8 cellular contexts compared by ENCODE assay signal in the genomic region with DNA sequence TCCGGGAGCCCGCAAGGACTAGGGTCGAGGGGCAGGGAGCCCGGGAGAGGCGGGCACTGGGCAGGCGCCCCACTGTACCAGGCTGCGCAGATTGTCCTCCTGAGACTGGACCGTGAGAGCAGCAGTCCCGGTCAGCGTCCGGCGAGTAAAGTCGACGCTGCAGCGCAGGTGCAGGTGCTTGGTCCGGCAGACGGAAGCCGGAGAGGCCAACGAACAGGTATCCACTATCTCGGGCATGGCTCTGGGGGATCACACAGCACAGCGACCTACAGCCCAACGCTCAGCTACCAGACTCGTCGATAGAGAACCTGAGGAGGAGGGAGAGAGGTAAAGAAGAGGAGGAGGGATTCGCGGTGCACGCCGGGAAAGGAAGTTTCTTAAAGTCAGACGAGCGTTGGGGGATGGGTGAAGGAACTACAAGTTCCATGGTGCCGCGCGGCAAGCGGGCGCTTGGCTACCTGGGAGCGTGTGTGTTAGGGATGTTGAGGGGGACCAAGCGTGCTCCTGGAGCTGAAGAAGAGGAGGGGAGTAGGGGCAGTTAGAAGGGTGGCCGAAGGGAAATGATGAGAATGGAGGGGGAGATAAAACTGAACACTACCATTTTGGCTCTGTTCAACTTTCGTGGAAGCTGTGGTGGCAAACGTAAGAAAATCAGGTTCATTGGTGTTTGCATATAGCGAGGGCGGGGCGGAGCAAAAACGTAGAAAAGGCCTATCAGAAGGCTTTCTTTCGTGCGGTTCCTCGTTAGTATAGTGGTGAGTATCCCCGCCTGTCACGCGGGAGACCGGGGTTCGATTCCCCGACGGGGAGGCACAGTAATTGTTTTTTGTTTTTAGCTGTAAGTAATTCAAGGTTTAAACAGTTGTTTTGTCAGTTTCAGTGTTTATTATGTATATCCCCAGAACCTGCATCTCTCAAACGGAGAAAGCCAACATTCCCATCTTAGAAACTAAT. TPM values are rescaled to one million over a fixed set of nuclear protein-coding genes. Genes with fewer than 3 reads are reported as not detected.
A peak's percentile ranks its signal among the peaks of the same experiment; 100 is the strongest.
DNase-seq lines count a peak whose midpoint lies in the region; ATAC-seq and TF ChIP-seq lines count a peak whose summit lies in the region.

A gene (minus strand): TSS at position 305 of the 954 bp plus-strand sequence. CDS start 68 bp downstream, at position 237.

- peaks cover 8% of the 10 kb centered on the region for H3K4me1 ChIP-seq in osteoblast (ENCODE audit: insufficient read depth, low read length)
- peaks cover 11 to 26% of the 10 kb centered on the region in 2 donors for H3K4me1 ChIP-seq in thoracic aorta (ENCODE audit: control insufficient read depth in 1 of 2, low read depth in 2 of 2)

- H3K27ac Mint-ChIP-seq in activated naive CD4-positive, alpha-beta T cell treated with anti-CD3 and anti-CD28 coated beads, Interleukin-2, amount 50 U/mL, for 72 hours: no peak within 1 kb of the TSS
- H3K27ac Mint-ChIP-seq in glutamatergic neuron (ENCODE audit: unreplicated experiment): no peak within 1 kb of the TSS

- H3K4me1 Mint-ChIP-seq in glutamatergic neuron (ENCODE audit: low read depth, unreplicated experiment): no peaks in the 10 kb centered on the region

- H3K36me3 Mint-ChIP-seq in activated naive CD4-positive, alpha-beta T cell treated with anti-CD3 and anti-CD28 coated beads, Interleukin-2, amount 50 U/mL, for 72 hours: peaks cover 0 to 3% of the 10 kb centered on the region in 2 donors
- no peaks in the 10 kb centered on the region for H3K36me3 Mint-ChIP-seq in glutamatergic neuron (ENCODE audit: unreplicated experiment)

- peaks cover 3% of the 10 kb centered on the region for H4K20me1 ChIP-seq in osteoblast (ENCODE audit: insufficient read depth, low read length)

- H3K9me3 ChIP-seq in osteoblast (ENCODE audit: low read depth, low read length) (no peaks in the 10 kb centered on the region), thoracic aorta (no peaks in the 10 kb centered on the region)

- H3K9me3 Mint-ChIP-seq in activated naive CD4-positive, alpha-beta T cell treated with anti-CD3 and anti-CD28 coated beads, Interleukin-2, amount 50 U/mL, for 72 hours: no peaks in the 10 kb centered on the region
- H3K9me3 Mint-ChIP-seq in glutamatergic neuron (ENCODE audit: unreplicated experiment): no peaks in the 10 kb centered on the region

- H3K4me3 ChIP-seq in osteoblast (ENCODE audit: insufficient read depth, low read length) (peak within 1 kb of the TSS; percentile 99), thoracic aorta (peak within 1 kb of the TSS; percentile 83)

- DNase-seq in GM10266 (ENCODE audit: extremely low spot score) (peak; percentile 88), NCI-H1092 treated with DMSO at 0.1 percent for 48 hours (lab: John Stamatoyannopoulos, UW) (peak; percentile 98), glutamatergic neuron (peak; percentile 93), osteoblast (ENCODE audit: insufficient read length, low spot score, missing footprints) (peak; percentile 95), thoracic aorta (ENCODE audit: low spot score) (peak; percentile 92)
- peak; percentile 93 to 96 for DNase-seq in activated naive CD4-positive, alpha-beta T cell treated with anti-CD3 and anti-CD28 coated beads, Interleukin-2, amount 50 U/mL, for 72 hours (ENCODE audit: low spot score in 2 of 2)

- no peak within 1 kb of the TSS for H3K4me3 Mint-ChIP-seq in glutamatergic neuron (ENCODE audit: unreplicated experiment)

- peak within 1 kb of the TSS; percentile 100 for H2AFZ ChIP-seq in osteoblast (ENCODE audit: low read length)

- no peak for TF ChIP-seq CTCF in GM10266 (IDR thresholded peaks at IDR 0.05; ENCODE audit: control insufficient read depth, insufficient read depth, low read depth, missing control alignments)
- no peak for TF ChIP-seq CTCF in glutamatergic neuron (IDR thresholded peaks at IDR 0.05; ENCODE audit: partially characterized antibody, unreplicated experiment)
- TF ChIP-seq CTCF in osteoblast (IDR thresholded peaks at IDR 0.05; ENCODE audit: extremely low read depth, low read depth, low read length): no peak
- no peak for TF ChIP-seq CTCF in thoracic aorta (IDR thresholded peaks at IDR 0.05)

- peak within 1 kb of the TSS; percentile 90 for H3K4me2 ChIP-seq in osteoblast (ENCODE audit: insufficient read depth, low read length)

- peak; percentile 92 for ATAC-seq in HG02623 (IDR thresholded peaks at IDR 0.05; ENCODE audit: unreplicated experiment)
- peak; percentile 89 for ATAC-seq in SK-N-SH treated with all-trans-retinoic acid at 6 μM for 48 hours
- ATAC-seq in activated naive CD4-positive, alpha-beta T cell treated with anti-CD3 and anti-CD28 coated beads, Interleukin-2, amount 50 U/mL, for 72 hours: peak; percentile 95 to 96
- ATAC-seq in thoracic aorta (ENCODE audit: insufficient number of reproducible peaks, low FRiP score, low read depth): peak; percentile 97

- H3K27ac ChIP-seq in osteoblast (ENCODE audit: low read depth, low read length) (peak within 1 kb of the TSS; percentile 75), thoracic aorta (peak within 1 kb of the TSS; percentile 68 to 81)

- no peaks in the 10 kb centered on the region for H3K27me3 Mint-ChIP-seq in glutamatergic neuron (ENCODE audit: unreplicated experiment)

- peaks cover 28% of the 10 kb centered on the region for H3K79me2 ChIP-seq in osteoblast (ENCODE audit: insufficient read depth, low read length)

- no peaks in the 10 kb centered on the region for H3K36me3 ChIP-seq in osteoblast (ENCODE audit: insufficient read depth, low read length)
- H3K36me3 ChIP-seq in thoracic aorta: no peaks in the 10 kb centered on the region

- H3K27me3 ChIP-seq in osteoblast (ENCODE audit: insufficient read depth, low read length) (no peaks in the 10 kb centered on the region), thoracic aorta (replicated peaks; ENCODE audit: insufficient read depth) (no peaks in the 10 kb centered on the region)

TF ChIP-seq in SK-N-SH treated with all-trans-retinoic acid at 6 μM for 48 hours, 23 proteins besides CTCF, POLR2A, EP300 and RAD21:
- TF ChIP-seq PPARA (CRISPR knock-in tag; IDR thresholded peaks at IDR 0.05; ENCODE audit: borderline replicate concordance): no peak
- no peak for TF ChIP-seq RARB (CRISPR knock-in tag; IDR thresholded peaks at IDR 0.05)
- TF ChIP-seq, protein P1, sequence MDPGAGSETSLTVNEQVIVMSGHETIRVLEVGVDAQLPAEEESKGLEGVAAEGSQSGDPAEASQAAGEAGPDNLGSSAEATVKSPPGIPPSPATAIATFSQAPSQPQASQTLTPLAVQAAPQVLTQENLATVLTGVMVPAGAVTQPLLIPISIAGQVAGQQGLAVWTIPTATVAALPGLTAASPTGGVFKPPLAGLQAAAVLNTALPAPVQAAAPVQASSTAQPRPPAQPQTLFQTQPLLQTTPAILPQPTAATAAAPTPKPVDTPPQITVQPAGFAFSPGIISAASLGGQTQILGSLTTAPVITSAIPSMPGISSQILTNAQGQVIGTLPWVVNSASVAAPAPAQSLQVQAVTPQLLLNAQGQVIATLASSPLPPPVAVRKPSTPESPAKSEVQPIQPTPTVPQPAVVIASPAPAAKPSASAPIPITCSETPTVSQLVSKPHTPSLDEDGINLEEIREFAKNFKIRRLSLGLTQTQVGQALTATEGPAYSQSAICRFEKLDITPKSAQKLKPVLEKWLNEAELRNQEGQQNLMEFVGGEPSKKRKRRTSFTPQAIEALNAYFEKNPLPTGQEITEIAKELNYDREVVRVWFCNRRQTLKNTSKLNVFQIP (CRISPR knock-in tag; IDR thresholded peaks at IDR 0.05; ENCODE audit: borderline replicate concordance, low read depth): no peak
- TF ChIP-seq ISL1 (CRISPR knock-in tag; IDR thresholded peaks at IDR 0.05): no peak
- no peak for TF ChIP-seq GLIS3 (CRISPR knock-in tag; IDR thresholded peaks at IDR 0.05)
- no peak for TF ChIP-seq ZC3H10 (CRISPR knock-in tag; IDR thresholded peaks at IDR 0.05)
- TF ChIP-seq CSDC2 (CRISPR knock-in tag; IDR thresholded peaks at IDR 0.05): no peak
- TF ChIP-seq SNAI2 (CRISPR knock-in tag; IDR thresholded peaks at IDR 0.05): no peak
- no peak for TF ChIP-seq ZNF70 (CRISPR knock-in tag; IDR thresholded peaks at IDR 0.05)
- TF ChIP-seq ZNF565 (CRISPR knock-in tag; conservative IDR thresholded peaks at IDR 0.05; ENCODE audit: low read depth): no peak
- no peak for TF ChIP-seq ARNTL (CRISPR knock-in tag; IDR thresholded peaks at IDR 0.05; ENCODE audit: borderline replicate concordance, low read depth)
- TF ChIP-seq ZFP30 (CRISPR knock-in tag; IDR thresholded peaks at IDR 0.05): no peak
- no peak for TF ChIP-seq BACH2 (CRISPR knock-in tag; IDR thresholded peaks at IDR 0.05; ENCODE audit: borderline replicate concordance)
- no peak for TF ChIP-seq ESRRG (CRISPR knock-in tag; IDR thresholded peaks at IDR 0.05)
- TF ChIP-seq, protein P2, sequence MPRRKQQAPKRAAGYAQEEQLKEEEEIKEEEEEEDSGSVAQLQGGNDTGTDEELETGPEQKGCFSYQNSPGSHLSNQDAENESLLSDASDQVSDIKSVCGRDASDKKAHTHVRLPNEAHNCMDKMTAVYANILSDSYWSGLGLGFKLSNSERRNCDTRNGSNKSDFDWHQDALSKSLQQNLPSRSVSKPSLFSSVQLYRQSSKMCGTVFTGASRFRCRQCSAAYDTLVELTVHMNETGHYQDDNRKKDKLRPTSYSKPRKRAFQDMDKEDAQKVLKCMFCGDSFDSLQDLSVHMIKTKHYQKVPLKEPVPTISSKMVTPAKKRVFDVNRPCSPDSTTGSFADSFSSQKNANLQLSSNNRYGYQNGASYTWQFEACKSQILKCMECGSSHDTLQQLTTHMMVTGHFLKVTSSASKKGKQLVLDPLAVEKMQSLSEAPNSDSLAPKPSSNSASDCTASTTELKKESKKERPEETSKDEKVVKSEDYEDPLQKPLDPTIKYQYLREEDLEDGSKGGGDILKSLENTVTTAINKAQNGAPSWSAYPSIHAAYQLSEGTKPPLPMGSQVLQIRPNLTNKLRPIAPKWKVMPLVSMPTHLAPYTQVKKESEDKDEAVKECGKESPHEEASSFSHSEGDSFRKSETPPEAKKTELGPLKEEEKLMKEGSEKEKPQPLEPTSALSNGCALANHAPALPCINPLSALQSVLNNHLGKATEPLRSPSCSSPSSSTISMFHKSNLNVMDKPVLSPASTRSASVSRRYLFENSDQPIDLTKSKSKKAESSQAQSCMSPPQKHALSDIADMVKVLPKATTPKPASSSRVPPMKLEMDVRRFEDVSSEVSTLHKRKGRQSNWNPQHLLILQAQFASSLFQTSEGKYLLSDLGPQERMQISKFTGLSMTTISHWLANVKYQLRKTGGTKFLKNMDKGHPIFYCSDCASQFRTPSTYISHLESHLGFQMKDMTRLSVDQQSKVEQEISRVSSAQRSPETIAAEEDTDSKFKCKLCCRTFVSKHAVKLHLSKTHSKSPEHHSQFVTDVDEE (CRISPR knock-in tag; IDR thresholded peaks at IDR 0.05): no peak

RNA-seq across cellular contexts. Expression of the gene that starts here (rescaled TPM):
- 100 to 1,000 TPM; 132 to 156 TPM for total RNA-seq in activated naive CD4-positive, alpha-beta T cell treated with anti-CD3 and anti-CD28 coated beads, Interleukin-2, amount 50 U/mL, for 72 hours
- total RNA-seq in glutamatergic neuron (ENCODE audit: unreplicated experiment) (27.6 TPM), osteoblast (73.8 and 83.4 TPM in 2 replicates), thoracic aorta (10 to 100 TPM; 39.9 to 68.5 TPM)

Comparison
In these comparisons a context has a peak if more than half of its experiments do, and no peak if none do; other contexts are left out.
1. Peak in every context shown above with its lines: DNase-seq, ATAC-seq, H3K4me3 ChIP-seq and H3K27ac ChIP-seq.